Comparison of ENCODE assay signal across 2 cellular contexts in genomic region chr1:248890549-248891498, GRCh38.
TF ChIP-seq lines count a peak whose summit lies in the region.

No MANE protein-coding gene starts in this region.

TF ChIP-seq in IMR-90, 13 proteins besides CTCF, POLR2A, EP300 and RAD21:
- TF ChIP-seq MXI1 (IDR thresholded peaks at IDR 0.05; ENCODE audit: borderline replicate concordance, low read depth, low read length): no peak
- no peak for TF ChIP-seq RCOR1 (IDR thresholded peaks at IDR 0.05; ENCODE audit: insufficient replicate concordance, low read length)
- no peak for TF ChIP-seq RFX5 (IDR thresholded peaks at IDR 0.05; ENCODE audit: low read depth, low read length)
- TF ChIP-seq CHD1 (IDR thresholded peaks at IDR 0.05; ENCODE audit: low read depth, low read length): no peak
- TF ChIP-seq ELK1 (IDR thresholded peaks at IDR 0.05; ENCODE audit: borderline replicate concordance, low read depth, low read length): no peak

TF ChIP-seq in K562, 482 proteins besides CTCF, POLR2A, EP300 and RAD21 (continues in another document):
- TF ChIP-seq POLR2AphosphoS5 (IDR thresholded peaks at IDR 0.05; ENCODE audit: control insufficient read depth, insufficient read depth, low read depth, low read length) (no peak), ZNF280A (IDR thresholded peaks at IDR 0.05; ENCODE audit: low read depth, partially characterized antibody) (no peak), PRPF4 (IDR thresholded peaks at IDR 0.05; ENCODE audit: insufficient read depth, low read depth, low read length, poor library complexity, severe bottlenecking) (no peak), KDM1A (IDR thresholded peaks at IDR 0.05) (peak in 1 of 2 experiments; percentile 37; a peak in 1 of 4 replicates), MYBL2 (IDR thresholded peaks at IDR 0.05; ENCODE audit: low read depth) (peak; percentile 53; the same call in 1 of the 2 replicates), MYBL2 (CRISPR knock-in tag; IDR thresholded peaks at IDR 0.05; ENCODE audit: borderline replicate concordance) (no peak), CBFA2T3 (IDR thresholded peaks at IDR 0.05) (peak; percentile 37; the same call in 1 of the 2 replicates), LARP7 (IDR thresholded peaks at IDR 0.05) (peak; percentile 67), KAT7 (CRISPR knock-in tag; IDR thresholded peaks at IDR 0.05; ENCODE audit: borderline replicate concordance) (no peak), CREM (IDR thresholded peaks at IDR 0.05; ENCODE audit: low read depth) (0 out of 2 replicates have a peak, but pooled peaks have one; percentile 10), CXXC5 (CRISPR knock-in tag; IDR thresholded peaks at IDR 0.05) (peak; percentile 28; the same call in 1 of the 2 replicates), ZNF408 (CRISPR knock-in tag; IDR thresholded peaks at IDR 0.05; ENCODE audit: low read depth) (no peak), ZNF407 (IDR thresholded peaks at IDR 0.05; ENCODE audit: low read depth) (peak; percentile 49; the same call in 1 of the 2 replicates), CEBPG (CRISPR knock-in tag; IDR thresholded peaks at IDR 0.05) (0 out of 2 replicates have a peak, but pooled peaks have one; percentile 32), CEBPG (tag; conservative IDR thresholded peaks at IDR 0.05 in 1 of 2, IDR thresholded peaks at IDR 0.05 in 1 of 2) (peak in 1 of 2 experiments; percentile 9; a peak in 1 of 4 replicates), JUND (IDR thresholded peaks at IDR 0.05; ENCODE audit: borderline replicate concordance, low read depth, low read length) (no peak), JUND (tag; IDR thresholded peaks at IDR 0.05; ENCODE audit: borderline replicate concordance, low read depth, low read length) (0 out of 3 replicates have a peak, but pooled peaks have one; percentile 3), HDGF (IDR thresholded peaks at IDR 0.05) (peak; percentile 98), MAX (CRISPR knock-in tag; IDR thresholded peaks at IDR 0.05) (no peak), ZNF586 (CRISPR knock-in tag; conservative IDR thresholded peaks at IDR 0.05) (no peak), ZNF445 (CRISPR knock-in tag; IDR thresholded peaks at IDR 0.05; ENCODE audit: low read depth) (no peak), NCOA1 (IDR thresholded peaks at IDR 0.05; ENCODE audit: low read depth) (0 out of 2 replicates have a peak, but pooled peaks have one; percentile 29), UBTF (IDR thresholded peaks at IDR 0.05; ENCODE audit: borderline replicate concordance in 1 of 2, low read depth in 2 of 2, low read length in 2 of 2) (no peak), MAZ (CRISPR knock-in tag; conservative IDR thresholded peaks at IDR 0.05 in 1 of 2, IDR thresholded peaks at IDR 0.05 in 1 of 2) (no peak), CGGBP1 (CRISPR knock-in tag; IDR thresholded peaks at IDR 0.05) (no peak), ZNF311 (CRISPR knock-in tag; IDR thresholded peaks at IDR 0.05) (no peak), MAFF (IDR thresholded peaks at IDR 0.05; ENCODE audit: low read length) (no peak), BRF1 (IDR thresholded peaks at IDR 0.05; ENCODE audit: borderline replicate concordance, extremely low read depth, insufficient read length) (no peak), ZBTB26 (CRISPR knock-in tag; IDR thresholded peaks at IDR 0.05) (peak; percentile 85; the same call in 1 of the 2 replicates), CEBPB (tag; IDR thresholded peaks at IDR 0.05) (peak; percentile 62), ZFP30 (CRISPR knock-in tag; IDR thresholded peaks at IDR 0.05; ENCODE audit: borderline replicate concordance) (no peak), TAL1 (IDR thresholded peaks at IDR 0.05) (no peak), ETS2 (tag; IDR thresholded peaks at IDR 0.05; ENCODE audit: borderline replicate concordance, poor library complexity, severe bottlenecking) (no peak), CEBPZ (IDR thresholded peaks at IDR 0.05; ENCODE audit: borderline replicate concordance, low read depth, low read length) (no peak), RBM34 (IDR thresholded peaks at IDR 0.05; ENCODE audit: borderline replicate concordance, insufficient read depth, low read length) (no peak), MCM5 (IDR thresholded peaks at IDR 0.05; ENCODE audit: low read depth) (no peak), HNRNPUL1 (IDR thresholded peaks at IDR 0.05; ENCODE audit: low read length) (no peak), ARID3B (CRISPR knock-in tag; IDR thresholded peaks at IDR 0.05; ENCODE audit: borderline replicate concordance) (no peak), E2F3 (CRISPR knock-in tag; IDR thresholded peaks at IDR 0.05) (no peak), TCF3 (CRISPR knock-in tag; IDR thresholded peaks at IDR 0.05) (no peak), NCOA2 (IDR thresholded peaks at IDR 0.05; ENCODE audit: partially characterized antibody in 2 of 2) (peak in 1 of 2 experiments; percentile 8)
